In genomic region chr5:82676663-82677062, GRCh38 we compare ENCODE assay signal across 9 cellular contexts.
DNase-seq lines count a peak whose midpoint lies in the region; ATAC-seq and TF ChIP-seq lines count a peak whose summit lies in the region.
"Had no signal": no experiment of that assay in that cellular context is flagged by ENCODE, and none has a peak within 500 bp of the region (broad histone marks: within the 10 kb centered on the region; RNA-seq: fewer than 3 reads in every experiment).

No MANE protein-coding gene starts in this region.

- intact Hi-C loops in Right ventricle myocardium inferior (cut with DNase I), result no loop called here

- no peaks in the 10 kb centered on the region for H3K36me3 Mint-ChIP-seq in nephron (ENCODE audit: low read depth)

- no peak for DNase-seq in activated CD4-positive, CD25-positive, alpha-beta regulatory T cell treated with anti-CD3 and anti-CD28 coated beads, Interleukin-2, amount 50 U/mL, for 72 hours
- DNase-seq in NCI-H526 (lab: John Stamatoyannopoulos, UW), result no peak
- no peak for DNase-seq in H4 (ENCODE audit: low spot score)
- no peak for DNase-seq in Right ventricle myocardium inferior (ENCODE audit: missing footprints)

- TF ChIP-seq CTCF in nephron (IDR thresholded peaks at IDR 0.05; ENCODE audit: unreplicated experiment in 3 of 3), result no peak

- peak; percentile 38 to 53 for ATAC-seq in activated CD4-positive, CD25-positive, alpha-beta regulatory T cell treated with anti-CD3 and anti-CD28 coated beads, Interleukin-2, amount 50 U/mL, for 24 hours
- ATAC-seq in GM21619 (IDR thresholded peaks at IDR 0.05; ENCODE audit: unreplicated experiment) (peak; percentile 79), HG03565 (IDR thresholded peaks at IDR 0.05; ENCODE audit: unreplicated experiment) (peak; percentile 61), Right ventricle myocardium inferior (no peak)
- ATAC-seq: K562 had no signal

- H3K27ac Mint-ChIP-seq in nephron, result peak overlapping the region in 2 of 3 experiments; percentile 12 to 54

- peaks cover 43% of the 10 kb centered on the region for H3K4me1 Mint-ChIP-seq in nephron

- no peak overlapping the region for H3K4me3 Mint-ChIP-seq in nephron

- H3K27me3 Mint-ChIP-seq in nephron (ENCODE audit: low read depth), result no peaks in the 10 kb centered on the region

- H3K9me3 Mint-ChIP-seq in nephron, result peaks cover 5% of the 10 kb centered on the region
